Comparison of ENCODE assay signal across 27 cellular contexts in genomic region chr2:18046017-18046416, GRCh38.
"Had no signal": no experiment of that assay in that cellular context is flagged by ENCODE, and none has a peak within 500 bp of the region (broad histone marks: within the 10 kb centered on the region; RNA-seq: fewer than 3 reads in every experiment).

No MANE protein-coding gene starts in this region.

- H3K4me3 ChIP-seq: ascending aorta had no signal

- ATAC-seq: activated T-cell treated with anti-CD3 and anti-CD28 coated beads, Interleukin-2, amount 50 U/mL, for 72 hours; activated T-helper 17 cell treated with anti-CD3 and anti-CD28 coated beads, Interleukin-2, amount 50 U/mL, for 72 hours; PC-3 had no signal

- H3K4me3 Mint-ChIP-seq: activated B cell treated with CpG ODN at 0.5 μM for 24 hours; activated CD4-positive, alpha-beta memory T cell treated with anti-CD3 and anti-CD28 coated beads, Interleukin-2, amount 10 ng/mL, durations not matched to agents 7 days and 5 days; activated naive CD4-positive, alpha-beta T cell treated with anti-CD3 and anti-CD28 coated beads, Interleukin-2, amount 50 U/mL, for 24 hours; activated naive CD8-positive, alpha-beta T cell treated with anti-CD3 and anti-CD28 coated beads, Interleukin-2, amount 10 ng/mL, durations not matched to agents 7 days and 5 days; activated T-cell treated with anti-CD3 and anti-CD28 coated beads, Interleukin-2, amount 50 U/mL, for 72 hours; activated T-helper 17 cell treated with anti-CD3 and anti-CD28 coated beads, Interleukin-2, amount 50 U/mL, for 72 hours had no signal

- DNase-seq: activated B cell treated with CpG ODN at 0.5 μM for 24 hours; activated CD4-positive, alpha-beta memory T cell treated with anti-CD3 and anti-CD28 coated beads, Interleukin-2, amount 10 ng/mL, durations not matched to agents 7 days and 5 days; activated CD4-positive, alpha-beta T cell treated with anti-CD3 and anti-CD28 coated beads for 1 hour; activated CD4-positive, alpha-beta T cell treated with anti-CD3 and anti-CD28 coated beads for 48 hours; activated effector memory CD4-positive, alpha-beta T cell treated with anti-CD3 and anti-CD28 coated beads, Interleukin-2, amount 50 U/mL, for 16 hours; activated naive CD4-positive, alpha-beta T cell treated with Interleukin-2 at 50 U/mL for 16 hours; activated naive CD8-positive, alpha-beta T cell treated with anti-CD3 and anti-CD28 coated beads, Interleukin-2, amount 10 ng/mL, durations not matched to agents 7 days and 5 days; activated T-cell treated with anti-CD3 and anti-CD28 coated beads, Interleukin-2, amount 50 U/mL, for 1 hour; activated T-cell treated with anti-CD3 and anti-CD28 coated beads, Interleukin-2, amount 50 U/mL, for 72 hours; NCI-H1048; NCI-H1105 treated with DMSO at 0.1 percent for 48 hours; NCI-H1436; NCI-H1694; NCI-H1930; NCI-H2081 treated with DMSO at 0.1 percent for 48 hours; NCI-H345; NCI-H524 treated with DMSO at 0.1 percent for 48 hours; SIG-M5; T-helper 1 cell; T-helper 2 cell; T-helper 9 cell had no signal

- H3K9ac ChIP-seq: KMS-11 had no signal

- H3K9me3 ChIP-seq: ascending aorta had no signal

- H3K36me3 Mint-ChIP-seq: activated naive CD4-positive, alpha-beta T cell treated with anti-CD3 and anti-CD28 coated beads, Interleukin-2, amount 50 U/mL, for 24 hours; activated naive CD8-positive, alpha-beta T cell treated with anti-CD3 and anti-CD28 coated beads, Interleukin-2, amount 10 ng/mL, durations not matched to agents 7 days and 5 days had no signal

- H3K36me3 ChIP-seq: ascending aorta had no signal

- H3K27ac ChIP-seq: ascending aorta, VCaP had no signal

- H3K27me3 Mint-ChIP-seq: activated CD4-positive, alpha-beta memory T cell treated with anti-CD3 and anti-CD28 coated beads, Interleukin-2, amount 10 ng/mL, durations not matched to agents 7 days and 5 days; activated naive CD4-positive, alpha-beta T cell treated with anti-CD3 and anti-CD28 coated beads, Interleukin-2, amount 50 U/mL, for 24 hours; activated naive CD8-positive, alpha-beta T cell treated with anti-CD3 and anti-CD28 coated beads, Interleukin-2, amount 10 ng/mL, durations not matched to agents 7 days and 5 days; activated T-helper 17 cell treated with anti-CD3 and anti-CD28 coated beads, Interleukin-2, amount 50 U/mL, for 72 hours had no signal

- H3K9me3 Mint-ChIP-seq: activated B cell treated with CpG ODN at 0.5 μM for 24 hours; activated CD4-positive, alpha-beta memory T cell treated with anti-CD3 and anti-CD28 coated beads, Interleukin-2, amount 10 ng/mL, durations not matched to agents 7 days and 5 days; activated naive CD4-positive, alpha-beta T cell treated with anti-CD3 and anti-CD28 coated beads, Interleukin-2, amount 50 U/mL, for 24 hours; activated naive CD8-positive, alpha-beta T cell treated with anti-CD3 and anti-CD28 coated beads, Interleukin-2, amount 10 ng/mL, durations not matched to agents 7 days and 5 days; activated T-helper 17 cell treated with anti-CD3 and anti-CD28 coated beads, Interleukin-2, amount 50 U/mL, for 72 hours had no signal

- H3K4me1 Mint-ChIP-seq: activated B cell treated with CpG ODN at 0.5 μM for 24 hours; activated CD4-positive, alpha-beta memory T cell treated with anti-CD3 and anti-CD28 coated beads, Interleukin-2, amount 10 ng/mL, durations not matched to agents 7 days and 5 days; activated naive CD4-positive, alpha-beta T cell treated with anti-CD3 and anti-CD28 coated beads, Interleukin-2, amount 50 U/mL, for 24 hours; activated naive CD8-positive, alpha-beta T cell treated with anti-CD3 and anti-CD28 coated beads, Interleukin-2, amount 10 ng/mL, durations not matched to agents 7 days and 5 days; activated T-helper 17 cell treated with anti-CD3 and anti-CD28 coated beads, Interleukin-2, amount 50 U/mL, for 72 hours had no signal

- H3K27ac Mint-ChIP-seq: activated B cell treated with CpG ODN at 0.5 μM for 24 hours; activated CD4-positive, alpha-beta memory T cell treated with anti-CD3 and anti-CD28 coated beads, Interleukin-2, amount 10 ng/mL, durations not matched to agents 7 days and 5 days; activated naive CD4-positive, alpha-beta T cell treated with anti-CD3 and anti-CD28 coated beads, Interleukin-2, amount 50 U/mL, for 24 hours; activated naive CD8-positive, alpha-beta T cell treated with anti-CD3 and anti-CD28 coated beads, Interleukin-2, amount 10 ng/mL, durations not matched to agents 7 days and 5 days; activated T-cell treated with anti-CD3 and anti-CD28 coated beads, Interleukin-2, amount 50 U/mL, for 72 hours; activated T-helper 17 cell treated with anti-CD3 and anti-CD28 coated beads, Interleukin-2, amount 50 U/mL, for 72 hours had no signal

- H3K27me3 ChIP-seq: ascending aorta had no signal
